19 cellular contexts compared by ENCODE assay signal in genomic region chr12:8054821-8055220, GRCh38. TPM values are rescaled to one million over a fixed set of nuclear protein-coding genes. Genes with fewer than 3 reads are reported as not detected.
DNase-seq lines count a peak whose midpoint lies in the region; ATAC-seq, FAIRE-seq and TF ChIP-seq lines count a peak whose summit lies in the region.
"Had no signal": no experiment of that assay in that cellular context is flagged by ENCODE, and none has a peak within 500 bp of the region (broad histone marks: within the 10 kb centered on the region; RNA-seq: fewer than 3 reads in every experiment).

No MANE protein-coding gene starts in this region.

- TF ChIP-seq CTCF in endothelial cell of umbilical vein (IDR thresholded peaks at IDR 0.05; ENCODE audit: extremely low read depth in 1 of 2, insufficient read depth in 1 of 2, low read depth in 1 of 2, low read length in 2 of 2), result no peak

- H3K27ac Mint-ChIP-seq in activated CD4-positive, alpha-beta T cell treated with anti-CD3 and anti-CD28 coated beads, Interleukin-2, amount 10 ng/mL, durations not matched to agents 24 days and 14 days, result peak overlapping the region; percentile 42
- H3K27ac Mint-ChIP-seq in activated T-helper 17 cell treated with anti-CD3 and anti-CD28 coated beads, Interleukin-2, amount 50 U/mL, for 72 hours, result peak overlapping the region; percentile 16
- no peak overlapping the region for H3K27ac Mint-ChIP-seq in activated naive CD4-positive, alpha-beta T cell treated with anti-CD3 and anti-CD28 coated beads for 36 hours
- H3K27ac Mint-ChIP-seq: H9 had no signal

- no peak overlapping the region for H3K4me3 ChIP-seq in endothelial cell of umbilical vein (replicated peaks in 1 of 3; ENCODE audit: insufficient read depth in 1 of 3, low read depth in 1 of 3, low read length in 3 of 3)
- H3K4me3 ChIP-seq: A549 had no signal

- ATAC-seq in activated T-helper 17 cell treated with anti-CD3 and anti-CD28 coated beads, Interleukin-2, amount 50 U/mL, for 72 hours (replicated peaks), result no peak
- no peak for ATAC-seq in GM18511 (IDR thresholded peaks at IDR 0.05; ENCODE audit: unreplicated experiment)
- no peak for ATAC-seq in GM19395 (IDR thresholded peaks at IDR 0.05; ENCODE audit: unreplicated experiment)
- ATAC-seq: A549 had no signal

- no peak for FAIRE-seq in endothelial cell of umbilical vein (lab: Jason Lieb, UNC)
- FAIRE-seq: A549, GM12892, GM18507, H1 had no signal

- peaks cover 2% of the 10 kb centered on the region for H3K27me3 Mint-ChIP-seq in activated CD4-positive, alpha-beta T cell treated with anti-CD3 and anti-CD28 coated beads, Interleukin-2, amount 10 ng/mL, durations not matched to agents 24 days and 14 days
- H3K27me3 Mint-ChIP-seq in activated T-helper 17 cell treated with anti-CD3 and anti-CD28 coated beads, Interleukin-2, amount 50 U/mL, for 72 hours, result no peaks in the 10 kb centered on the region
- no peaks in the 10 kb centered on the region for H3K27me3 Mint-ChIP-seq in activated naive CD4-positive, alpha-beta T cell treated with anti-CD3 and anti-CD28 coated beads for 36 hours (ENCODE audit: low read depth)
- H3K27me3 Mint-ChIP-seq: CD4-positive, alpha-beta memory T cell had no signal

- H3K4me2 ChIP-seq in endothelial cell of umbilical vein (ENCODE audit: insufficient read depth, low read length), result no peak overlapping the region
- H3K4me2 ChIP-seq: A549 had no signal

- peaks cover 2 to 3% of the 10 kb centered on the region in 2 experiments for H3K36me3 ChIP-seq in endothelial cell of umbilical vein (ENCODE audit: control insufficient read depth in 2 of 2, extremely low read depth in 1 of 2, insufficient read depth in 2 of 2, low read length in 2 of 2)

- CTCF ChIA-PET in endothelial cell of umbilical vein (lab: Charles Lee), result interaction anchor here (1.1 to 4.1 kb wide), 2 partner anchors 12 to 23 kb away, joined by 3 to 18 read pairs; no protein-coding TSS in a partner anchor
- CTCF ChIA-PET in activated naive CD4-positive, alpha-beta T cell treated with anti-CD3 and anti-CD28 coated beads for 36 hours (lab: Charles Lee), result no interaction called here

- H3K4me3 Mint-ChIP-seq in activated CD4-positive, alpha-beta T cell treated with anti-CD3 and anti-CD28 coated beads, Interleukin-2, amount 10 ng/mL, durations not matched to agents 24 days and 14 days, result no peak overlapping the region
- no peak overlapping the region for H3K4me3 Mint-ChIP-seq in activated T-helper 17 cell treated with anti-CD3 and anti-CD28 coated beads, Interleukin-2, amount 50 U/mL, for 72 hours
- H3K4me3 Mint-ChIP-seq in activated naive CD4-positive, alpha-beta T cell treated with anti-CD3 and anti-CD28 coated beads for 36 hours, result no peak overlapping the region
- H3K4me3 Mint-ChIP-seq: CD4-positive, alpha-beta memory T cell; H9 had no signal

- H3K9ac ChIP-seq in endothelial cell of umbilical vein (replicated peaks; ENCODE audit: extremely low read depth, insufficient read depth, low read length), result no peak overlapping the region

- peaks cover 37% of the 10 kb centered on the region for H3K36me3 Mint-ChIP-seq in activated CD4-positive, alpha-beta T cell treated with anti-CD3 and anti-CD28 coated beads, Interleukin-2, amount 10 ng/mL, durations not matched to agents 24 days and 14 days (ENCODE audit: low read depth)
- peaks cover 57% of the 10 kb centered on the region for H3K36me3 Mint-ChIP-seq in activated T-helper 17 cell treated with anti-CD3 and anti-CD28 coated beads, Interleukin-2, amount 50 U/mL, for 72 hours (ENCODE audit: low read depth)
- peaks cover 20% of the 10 kb centered on the region for H3K36me3 Mint-ChIP-seq in activated naive CD4-positive, alpha-beta T cell treated with anti-CD3 and anti-CD28 coated beads for 36 hours (ENCODE audit: low read depth)

- DNase-seq in activated CD4-positive, alpha-beta T cell treated with anti-CD3 and anti-CD28 coated beads, Interleukin-2, amount 10 ng/mL, durations not matched to agents 24 days and 14 days, result no peak
- DNase-seq in activated CD4-positive, alpha-beta T cell treated with anti-CD3 and anti-CD28 coated beads, Interleukin-2, amount 50 U/mL, for 48 hours, result no peak
- DNase-seq in endothelial cell of umbilical vein (ENCODE audit: low read depth, low spot score), result no peak
- no peak for DNase-seq in activated naive CD4-positive, alpha-beta T cell treated with anti-CD3 and anti-CD28 coated beads for 36 hours
- DNase-seq: AML-193; CD4-positive, alpha-beta memory T cell; DMS153; DMS79; GDM1; H9 had no signal

- intact Hi-C loops in activated CD4-positive, alpha-beta T cell treated with anti-CD3 and anti-CD28 coated beads, Interleukin-2, amount 10 ng/mL, durations not matched to agents 24 days and 14 days (cut with micrococcal nuclease), result no loop called here
- intact Hi-C loops in endothelial cell of umbilical vein (cut with micrococcal nuclease), result no loop called here
- intact Hi-C loops in activated naive CD4-positive, alpha-beta T cell treated with anti-CD3 and anti-CD28 coated beads for 36 hours (cut with micrococcal nuclease), result no loop called here

- TF ChIP-seq POLR2A in endothelial cell of umbilical vein (IDR thresholded peaks at IDR 0.05; ENCODE audit: low read depth, low read length), result no peak

- dilution Hi-C loops in endothelial cell of umbilical vein (cut with MboI; ENCODE audit: extremely low pct_ligation_motif_present, low sequenced_read_pairs), result no loop called here

- no peaks in the 10 kb centered on the region for H3K79me2 ChIP-seq in endothelial cell of umbilical vein (ENCODE audit: control insufficient read depth, insufficient read depth, low read length)

- H3K27ac ChIP-seq in endothelial cell of umbilical vein (ENCODE audit: insufficient read depth, low read depth, low read length), result no peak overlapping the region
- H3K27ac ChIP-seq: 22Rv1, A549, C4-2B had no signal

- H3K4me1 ChIP-seq in endothelial cell of umbilical vein (ENCODE audit: control insufficient read depth, extremely low read depth, insufficient read depth, low read length), result no peaks in the 10 kb centered on the region
- H3K4me1 ChIP-seq: A549 had no signal

- peaks cover 12% of the 10 kb centered on the region for H3K4me1 Mint-ChIP-seq in activated CD4-positive, alpha-beta T cell treated with anti-CD3 and anti-CD28 coated beads, Interleukin-2, amount 10 ng/mL, durations not matched to agents 24 days and 14 days
- H3K4me1 Mint-ChIP-seq in activated T-helper 17 cell treated with anti-CD3 and anti-CD28 coated beads, Interleukin-2, amount 50 U/mL, for 72 hours, result peaks cover 6% of the 10 kb centered on the region
- H3K4me1 Mint-ChIP-seq in activated naive CD4-positive, alpha-beta T cell treated with anti-CD3 and anti-CD28 coated beads for 36 hours (ENCODE audit: low read depth), result peaks cover 10% of the 10 kb centered on the region

- POLR2A ChIA-PET in endothelial cell of umbilical vein (lab: Charles Lee), result interaction anchor here (0.9 kb wide), 1 partner anchor 41 kb away, joined by 3 read pairs; no protein-coding TSS in a partner anchor

- H2AFZ ChIP-seq in endothelial cell of umbilical vein (ENCODE audit: low read depth, low read length), result no peak overlapping the region

- no peaks in the 10 kb centered on the region for H3K9me1 ChIP-seq in endothelial cell of umbilical vein (replicated peaks; ENCODE audit: control insufficient read depth, extremely low read depth, insufficient read depth, low read length)

- no peaks in the 10 kb centered on the region for H3K27me3 ChIP-seq in endothelial cell of umbilical vein (ENCODE audit: control insufficient read depth in 2 of 2, insufficient read depth in 2 of 2, low read length in 2 of 2)

- H4K20me1 ChIP-seq in endothelial cell of umbilical vein (replicated peaks; ENCODE audit: control insufficient read depth, extremely low read depth, insufficient read depth, low read length), result no peaks in the 10 kb centered on the region

- H3K9me3 Mint-ChIP-seq in activated CD4-positive, alpha-beta T cell treated with anti-CD3 and anti-CD28 coated beads, Interleukin-2, amount 10 ng/mL, durations not matched to agents 24 days and 14 days, result no peaks in the 10 kb centered on the region
- no peaks in the 10 kb centered on the region for H3K9me3 Mint-ChIP-seq in activated T-helper 17 cell treated with anti-CD3 and anti-CD28 coated beads, Interleukin-2, amount 50 U/mL, for 72 hours
- H3K9me3 Mint-ChIP-seq in activated naive CD4-positive, alpha-beta T cell treated with anti-CD3 and anti-CD28 coated beads for 36 hours, result no peaks in the 10 kb centered on the region
- H3K9me3 Mint-ChIP-seq: CD4-positive, alpha-beta memory T cell; H9 had no signal

- TSS peak; percentile 24 for BruUV-seq in endothelial cell of umbilical vein (replicated peaks; lab: Mats Ljungman, UMichigan)

- H3K9me3 ChIP-seq in endothelial cell of umbilical vein (replicated peaks; ENCODE audit: control insufficient read depth, insufficient read depth, low read length), result no peaks in the 10 kb centered on the region
- H3K9me3 ChIP-seq: A549 had no signal

RNA-seq across cellular contexts. Expression of gene C3AR1, which starts 11.3 kb away (rescaled TPM):
- total RNA-seq in activated CD4-positive, alpha-beta T cell treated with anti-CD3 and anti-CD28 coated beads, Interleukin-2, amount 10 ng/mL, durations not matched to agents 24 days and 14 days, result 0.56 and 0.73 TPM in 2 replicates
- total RNA-seq in activated T-helper 17 cell treated with anti-CD3 and anti-CD28 coated beads, Interleukin-2, amount 50 U/mL, for 72 hours, result 1 to 10 TPM; 6.4 to 7.3 TPM
- total RNA-seq in endothelial cell of umbilical vein, result 0.21 and 0.22 TPM in 2 replicates
- polyA plus RNA-seq in endothelial cell of umbilical vein, result 0.70 and 1.1 TPM in 2 replicates
- 0.18 and 0.38 TPM in 2 replicates for polyA plus RNA-seq in endothelial cell of umbilical vein (2011; cell fraction: cytosol; rRNA removed)
- polyA plus RNA-seq in endothelial cell of umbilical vein (2011; cell fraction: nucleus; rRNA removed), result 0.11 and 0.24 TPM in 2 replicates
- 0.12 and 0.42 TPM in 2 replicates for polyA plus RNA-seq in endothelial cell of umbilical vein (2012)
- polyA minus RNA-seq in endothelial cell of umbilical vein, result 0.25 and 1.7 TPM in 2 replicates
- polyA minus RNA-seq in endothelial cell of umbilical vein (2011; cell fraction: cytosol; rRNA and poly(A)+ RNA removed), result not detected
- 0.24 TPM in 1 of 2 replicates, not detected in the other for polyA minus RNA-seq in endothelial cell of umbilical vein (2011; cell fraction: nucleus; rRNA and poly(A)+ RNA removed)
- under 1 TPM; 0.21 to 0.25 TPM for total RNA-seq in activated naive CD4-positive, alpha-beta T cell treated with anti-CD3 and anti-CD28 coated beads for 36 hours
- total RNA-seq: H1, H9 had no signal
- polyA plus RNA-seq: A549, H1 had no signal

RNA-seq across cellular contexts. Expression of gene FOXJ2, which starts 22.3 kb away (rescaled TPM):
- total RNA-seq in activated CD4-positive, alpha-beta T cell treated with anti-CD3 and anti-CD28 coated beads, Interleukin-2, amount 10 ng/mL, durations not matched to agents 24 days and 14 days, result 18.5 and 18.6 TPM in 2 replicates
- 10 to 100 TPM; 14.3 to 15.1 TPM for total RNA-seq in activated T-helper 17 cell treated with anti-CD3 and anti-CD28 coated beads, Interleukin-2, amount 50 U/mL, for 72 hours
- 13.3 and 13.9 TPM in 2 replicates for total RNA-seq in endothelial cell of umbilical vein
- 5.3 and 6.2 TPM in 2 replicates for polyA plus RNA-seq in endothelial cell of umbilical vein
- polyA plus RNA-seq in endothelial cell of umbilical vein (2011; cell fraction: cytosol; rRNA removed), result 4.6 and 4.8 TPM in 2 replicates
- 6.2 and 8.0 TPM in 2 replicates for polyA plus RNA-seq in endothelial cell of umbilical vein (2011; cell fraction: nucleus; rRNA removed)
- polyA plus RNA-seq in endothelial cell of umbilical vein (2012), result 8.5 TPM in 2 replicates
- 6.7 and 7.5 TPM in 2 replicates for polyA minus RNA-seq in endothelial cell of umbilical vein
- polyA minus RNA-seq in endothelial cell of umbilical vein (2011; cell fraction: cytosol; rRNA and poly(A)+ RNA removed), result 4.6 TPM
- 4.6 and 5.9 TPM in 2 replicates for polyA minus RNA-seq in endothelial cell of umbilical vein (2011; cell fraction: nucleus; rRNA and poly(A)+ RNA removed)
- 10 to 100 TPM; 17.6 to 17.7 TPM for total RNA-seq in activated naive CD4-positive, alpha-beta T cell treated with anti-CD3 and anti-CD28 coated beads for 36 hours

RNA-seq across cellular contexts. Expression of gene NECAP1, which starts 27.3 kb away (rescaled TPM):
- 34.8 and 36.2 TPM in 2 replicates for total RNA-seq in activated CD4-positive, alpha-beta T cell treated with anti-CD3 and anti-CD28 coated beads, Interleukin-2, amount 10 ng/mL, durations not matched to agents 24 days and 14 days
- total RNA-seq in activated T-helper 17 cell treated with anti-CD3 and anti-CD28 coated beads, Interleukin-2, amount 50 U/mL, for 72 hours, result 10 to 100 TPM; 30.0 to 32.9 TPM
- 23.6 and 24.6 TPM in 2 replicates for total RNA-seq in endothelial cell of umbilical vein
- polyA plus RNA-seq in endothelial cell of umbilical vein, result 18.9 and 23.4 TPM in 2 replicates
- 20.1 and 25.3 TPM in 2 replicates for polyA plus RNA-seq in endothelial cell of umbilical vein (2011; cell fraction: cytosol; rRNA removed)
- 36.7 and 40.1 TPM in 2 replicates for polyA plus RNA-seq in endothelial cell of umbilical vein (2011; cell fraction: nucleus; rRNA removed)
- polyA plus RNA-seq in endothelial cell of umbilical vein (2012), result 20.5 and 22.1 TPM in 2 replicates
- polyA minus RNA-seq in endothelial cell of umbilical vein, result 21.7 and 25.3 TPM in 2 replicates
- 14.4 TPM for polyA minus RNA-seq in endothelial cell of umbilical vein (2011; cell fraction: cytosol; rRNA and poly(A)+ RNA removed)
- polyA minus RNA-seq in endothelial cell of umbilical vein (2011; cell fraction: nucleus; rRNA and poly(A)+ RNA removed), result 22.5 and 25.9 TPM in 2 replicates
- 10 to 100 TPM; 30.2 to 32.0 TPM for total RNA-seq in activated naive CD4-positive, alpha-beta T cell treated with anti-CD3 and anti-CD28 coated beads for 36 hours
